In genomic region chr1:3455630-3456448, GRCh38 we compare ENCODE assay signal across 10 cellular contexts. TPM values are rescaled to one million over a fixed set of nuclear protein-coding genes. Genes with fewer than 3 reads are reported as not detected.
DNase-seq lines count a peak whose midpoint lies in the region; ATAC-seq and TF ChIP-seq lines count a peak whose summit lies in the region.
"Had no signal": no experiment of that assay in that cellular context is flagged by ENCODE, and none has a peak within 500 bp of the region (broad histone marks: within the 10 kb centered on the region; RNA-seq: fewer than 3 reads in every experiment).

No MANE protein-coding gene starts in this region.

- ATAC-seq in HG03354 (IDR thresholded peaks at IDR 0.05; ENCODE audit: poor library complexity, severe bottlenecking, unreplicated experiment), result no peak

- H3K4me1 ChIP-seq in Peyer's patch, result peaks cover 8 to 69% (median 16%) of the 10 kb centered on the region in 4 donors

- no peaks in the 10 kb centered on the region for H3K27me3 ChIP-seq in Peyer's patch

- H3K4me3 ChIP-seq in Peyer's patch (peak overlapping the region in 3 of 4 donors; percentile 51 to 97 (median 94)), iPS-11a (ENCODE audit: low read depth, low read length) (peak overlapping the region; percentile 56)

- H3K9me3 Mint-ChIP-seq in Calu3 (ENCODE audit: low read depth, unreplicated experiment) (no peaks in the 10 kb centered on the region), progenitor cell of endocrine pancreas (ENCODE audit: low read depth) (no peaks in the 10 kb centered on the region)

- H3K27ac ChIP-seq in Peyer's patch, result peak overlapping the region in 3 of 4 donors; percentile 90 to 99 (median 98)

- intact Hi-C loops in Calu3 (cut with micrococcal nuclease; ENCODE audit: unreplicated experiment), result no loop called here

- H3K27me3 Mint-ChIP-seq in Calu3 (ENCODE audit: unreplicated experiment) (peaks cover under 1% of the 10 kb centered on the region), progenitor cell of endocrine pancreas (peaks cover 1% of the 10 kb centered on the region)

- H3K4me3 Mint-ChIP-seq in Calu3 (ENCODE audit: low read depth, unreplicated experiment), result peak overlapping the region; percentile 72
- H3K4me3 Mint-ChIP-seq in progenitor cell of endocrine pancreas (ENCODE audit: low read depth), result peak overlapping the region; percentile 84

- H3K27ac Mint-ChIP-seq in Calu3 (ENCODE audit: unreplicated experiment) (peak overlapping the region; percentile 47), progenitor cell of endocrine pancreas (peak overlapping the region; percentile 49)

- TF ChIP-seq CTCF in Calu3 (IDR thresholded peaks at IDR 0.05; ENCODE audit: unreplicated experiment) (no peak), Peyer's patch (IDR thresholded peaks at IDR 0.05) (no peak), progenitor cell of endocrine pancreas (IDR thresholded peaks at IDR 0.05; ENCODE audit: unreplicated experiment) (no peak)

- H3K4me1 Mint-ChIP-seq in Calu3 (ENCODE audit: low read depth, unreplicated experiment) (peaks cover 37% of the 10 kb centered on the region), progenitor cell of endocrine pancreas (ENCODE audit: low read depth) (peaks cover 20% of the 10 kb centered on the region)

- no peak for TF ChIP-seq POLR2A in Peyer's patch (IDR thresholded peaks at IDR 0.05)

- no peaks in the 10 kb centered on the region for H3K9me3 ChIP-seq in Peyer's patch

- H3K36me3 Mint-ChIP-seq in Calu3 (ENCODE audit: insufficient read depth, unreplicated experiment) (peaks cover 35% of the 10 kb centered on the region), progenitor cell of endocrine pancreas (ENCODE audit: insufficient read depth) (no peaks in the 10 kb centered on the region)

- CTCF ChIA-PET in Calu3 (lab: Charles Lee), result no interaction called here

- DNase-seq in Calu3 (no peak), Peyer's patch (no peak), progenitor cell of endocrine pancreas (ENCODE audit: low spot score, unreplicated experiment) (no peak), RPMI8226 (no peak)
- DNase-seq in activated effector memory CD4-positive, alpha-beta T cell treated with Interleukin-2 at 50 U/mL for 16 hours, result no peak
- DNase-seq: NCI-H1048; NCI-H69; stimulated activated CD4-positive, alpha-beta T cell treated with anti-CD3 and anti-CD28 coated beads, Interleukin-15, amount 100 ng/mL, for 24 hours had no signal

- no peaks in the 10 kb centered on the region for H3K36me3 ChIP-seq in Peyer's patch

- no TSS peak for BruUV-seq in Calu3 (replicated peaks; lab: Mats Ljungman, UMichigan)

RNA-seq across cellular contexts. Expression of gene ARHGEF16, which starts 1.4 kb away (rescaled TPM):
- total RNA-seq in Calu3 (2022), result 24.2 and 28.0 TPM in 2 replicates
- 100 to 1,000 TPM in 3 of 4 donors, 10 to 100 TPM in 1; 43.7 to 225 (median 182) TPM for total RNA-seq in Peyer's patch
- total RNA-seq in progenitor cell of endocrine pancreas, result 60.5 and 63.6 TPM in 2 replicates
